1 cellular context compared by ENCODE assay signal in genomic region chr9:135804588-135805421, GRCh38.
TF ChIP-seq lines count a peak whose summit lies in the region.

No MANE protein-coding gene starts in this region.

TF ChIP-seq in SK-N-SH treated with all-trans-retinoic acid at 6 μM for 48 hours, 23 proteins besides CTCF, POLR2A, EP300 and RAD21 (continued from another document):
- TF ChIP-seq ARNTL (CRISPR knock-in tag; IDR thresholded peaks at IDR 0.05; ENCODE audit: borderline replicate concordance, low read depth) (no peak), CSDC2 (CRISPR knock-in tag; IDR thresholded peaks at IDR 0.05) (no peak), ZC3H10 (CRISPR knock-in tag; IDR thresholded peaks at IDR 0.05) (no peak)
